In the genomic region with DNA sequence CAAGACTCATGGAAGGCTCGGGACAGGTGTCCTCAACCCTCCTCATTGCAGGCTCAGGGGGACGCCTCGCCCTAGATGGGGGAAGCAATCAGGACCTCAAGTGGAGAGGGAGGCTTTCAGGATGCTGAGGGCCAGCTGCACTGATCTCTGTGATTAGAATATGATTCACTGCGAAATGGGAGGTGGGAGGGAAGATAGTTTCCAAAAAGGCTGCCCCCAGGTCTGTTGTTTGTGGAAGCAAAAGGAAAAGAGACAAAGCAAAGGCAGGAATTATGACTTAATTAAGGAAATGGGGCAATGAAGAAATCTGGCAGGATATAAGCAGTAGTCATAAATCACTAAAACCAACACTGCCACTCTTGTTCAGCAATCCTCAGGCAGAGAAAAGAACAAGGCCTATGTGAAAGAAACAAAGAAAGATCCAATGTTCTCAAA, we compare ENCODE assay signal across 1 cellular context.
TF ChIP-seq lines count a peak whose summit lies in the region.

No MANE protein-coding gene starts in this region.

TF ChIP-seq in SK-N-SH, 30 proteins besides CTCF, POLR2A, EP300 and RAD21 (continued from another document):
- TF ChIP-seq USF2 (IDR thresholded peaks at IDR 0.05; ENCODE audit: borderline replicate concordance, low read depth, low read length), result no peak
- no peak for TF ChIP-seq GABPA (IDR thresholded peaks at IDR 0.05; ENCODE audit: low read depth)
- TF ChIP-seq SIN3A (IDR thresholded peaks at IDR 0.05; ENCODE audit: borderline replicate concordance, low read depth, low read length), result no peak
- TF ChIP-seq YY1 (IDR thresholded peaks at IDR 0.05; ENCODE audit: low read depth), result no peak
- TF ChIP-seq MAX (IDR thresholded peaks at IDR 0.05; ENCODE audit: low read depth), result no peak
- no peak for TF ChIP-seq ZBTB33 (IDR thresholded peaks at IDR 0.05; ENCODE audit: borderline replicate concordance, low read depth)
- TF ChIP-seq, protein P1, sequence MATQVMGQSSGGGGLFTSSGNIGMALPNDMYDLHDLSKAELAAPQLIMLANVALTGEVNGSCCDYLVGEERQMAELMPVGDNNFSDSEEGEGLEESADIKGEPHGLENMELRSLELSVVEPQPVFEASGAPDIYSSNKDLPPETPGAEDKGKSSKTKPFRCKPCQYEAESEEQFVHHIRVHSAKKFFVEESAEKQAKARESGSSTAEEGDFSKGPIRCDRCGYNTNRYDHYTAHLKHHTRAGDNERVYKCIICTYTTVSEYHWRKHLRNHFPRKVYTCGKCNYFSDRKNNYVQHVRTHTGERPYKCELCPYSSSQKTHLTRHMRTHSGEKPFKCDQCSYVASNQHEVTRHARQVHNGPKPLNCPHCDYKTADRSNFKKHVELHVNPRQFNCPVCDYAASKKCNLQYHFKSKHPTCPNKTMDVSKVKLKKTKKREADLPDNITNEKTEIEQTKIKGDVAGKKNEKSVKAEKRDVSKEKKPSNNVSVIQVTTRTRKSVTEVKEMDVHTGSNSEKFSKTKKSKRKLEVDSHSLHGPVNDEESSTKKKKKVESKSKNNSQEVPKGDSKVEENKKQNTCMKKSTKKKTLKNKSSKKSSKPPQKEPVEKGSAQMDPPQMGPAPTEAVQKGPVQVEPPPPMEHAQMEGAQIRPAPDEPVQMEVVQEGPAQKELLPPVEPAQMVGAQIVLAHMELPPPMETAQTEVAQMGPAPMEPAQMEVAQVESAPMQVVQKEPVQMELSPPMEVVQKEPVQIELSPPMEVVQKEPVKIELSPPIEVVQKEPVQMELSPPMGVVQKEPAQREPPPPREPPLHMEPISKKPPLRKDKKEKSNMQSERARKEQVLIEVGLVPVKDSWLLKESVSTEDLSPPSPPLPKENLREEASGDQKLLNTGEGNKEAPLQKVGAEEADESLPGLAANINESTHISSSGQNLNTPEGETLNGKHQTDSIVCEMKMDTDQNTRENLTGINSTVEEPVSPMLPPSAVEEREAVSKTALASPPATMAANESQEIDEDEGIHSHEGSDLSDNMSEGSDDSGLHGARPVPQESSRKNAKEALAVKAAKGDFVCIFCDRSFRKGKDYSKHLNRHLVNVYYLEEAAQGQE (IDR thresholded peaks at IDR 0.05; ENCODE audit: low read depth, low read length), result no peak
- TF ChIP-seq MEF2A (IDR thresholded peaks at IDR 0.05; ENCODE audit: borderline replicate concordance, low read depth), result no peak
- no peak for TF ChIP-seq MXI1 (IDR thresholded peaks at IDR 0.05; ENCODE audit: low read depth, low read length)
- TF ChIP-seq FOXJ3 (CRISPR knock-in tag; IDR thresholded peaks at IDR 0.05), result no peak
- no peak for TF ChIP-seq RXRA (IDR thresholded peaks at IDR 0.05; ENCODE audit: borderline replicate concordance, low read depth)
- TF ChIP-seq RFX5 (IDR thresholded peaks at IDR 0.05; ENCODE audit: low read length), result no peak
- TF ChIP-seq JUND (IDR thresholded peaks at IDR 0.05), result no peak
- TF ChIP-seq TAF1 (IDR thresholded peaks at IDR 0.05; ENCODE audit: borderline replicate concordance, low read depth, low read length), result no peak
